10 cellular contexts compared by ENCODE assay signal in the genomic region with DNA sequence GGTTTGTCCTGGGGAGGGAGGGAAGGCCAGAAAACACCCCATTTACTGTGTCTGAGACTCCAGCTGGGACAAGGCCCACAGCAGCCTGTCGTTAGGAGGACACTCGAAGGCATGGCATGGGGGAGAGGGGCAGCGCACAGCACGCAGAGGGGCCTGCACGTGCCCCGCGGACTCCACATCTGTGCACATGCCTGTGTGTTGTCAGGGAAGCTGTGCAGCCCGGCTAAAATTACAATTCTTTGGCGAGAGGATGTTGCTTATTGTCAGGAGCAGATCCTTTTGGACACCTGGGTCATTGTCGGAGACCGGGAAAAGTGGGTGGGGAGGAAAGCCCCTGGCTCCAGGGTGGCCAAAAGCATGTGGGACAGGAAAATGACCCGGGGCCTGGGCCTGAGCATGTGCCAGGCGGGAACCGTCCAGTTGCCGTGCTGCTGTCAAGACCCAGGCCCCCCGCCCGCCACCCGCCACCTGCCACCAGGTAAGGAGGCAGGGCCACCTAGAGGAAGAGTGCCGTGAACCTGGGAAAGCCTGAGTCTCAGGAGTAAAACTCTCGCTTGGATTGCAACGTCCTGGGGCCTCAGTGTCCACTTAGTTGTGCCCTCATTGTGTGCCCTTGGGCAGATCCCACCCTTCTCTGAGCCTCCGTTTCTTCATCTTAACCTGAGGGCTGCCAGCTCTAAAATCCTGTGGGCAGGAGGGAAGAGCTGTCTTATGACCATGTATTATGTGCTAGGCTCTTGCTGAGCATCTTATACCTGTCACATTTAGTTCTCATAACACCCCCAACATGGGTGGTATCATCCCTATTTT. TPM values are rescaled to one million over a fixed set of nuclear protein-coding genes. Genes with fewer than 3 reads are reported as not detected.
DNase-seq lines count a peak whose midpoint lies in the region; ATAC-seq, FAIRE-seq and TF ChIP-seq lines count a peak whose summit lies in the region.
"Had no signal": no experiment of that assay in that cellular context is flagged by ENCODE, and none has a peak within 500 bp of the region (broad histone marks: within the 10 kb centered on the region; RNA-seq: fewer than 3 reads in every experiment).

No MANE protein-coding gene starts in this region.

- H3K27me3 ChIP-seq in HepG2 (ENCODE audit: control insufficient read depth in 1 of 2, insufficient read depth in 2 of 2, low read length in 2 of 2): peaks cover 7 to 19% of the 10 kb centered on the region in 2 experiments; a peak in 4 of 5 replicates
- no peaks in the 10 kb centered on the region for H3K27me3 ChIP-seq in right lobe of liver
- peaks cover 8% of the 10 kb centered on the region for H3K27me3 ChIP-seq in neural progenitor cell
- no peaks in the 10 kb centered on the region for H3K27me3 ChIP-seq in vagina

- H3F3A ChIP-seq in neural progenitor cell (ENCODE audit: low read depth): no peaks in the 10 kb centered on the region

- TF ChIP-seq EP300 in HepG2 (IDR thresholded peaks at IDR 0.05; ENCODE audit: low read depth in 2 of 2, low read length in 2 of 2) (no peak), HepG2 (CRISPR knock-in tag; IDR thresholded peaks at IDR 0.05; ENCODE audit: borderline replicate concordance) (no peak)

- in situ Hi-C loops in HepG2 (cut with HindIII; ENCODE audit: extremely low pct_ligation_motif_present, low pct_unique_long_range_greater_than_20kb): no loop called here

- TF ChIP-seq POLR2A in HepG2 (IDR thresholded peaks at IDR 0.05; ENCODE audit: insufficient read depth in 1 of 2, low read depth in 2 of 2, low read length in 2 of 2): no peak
- no peak for TF ChIP-seq POLR2A in right lobe of liver (IDR thresholded peaks at IDR 0.05)
- TF ChIP-seq POLR2A in vagina (IDR thresholded peaks at IDR 0.05): no peak

- H4K20me1 ChIP-seq in HepG2 (ENCODE audit: insufficient read depth, low read length): no peaks in the 10 kb centered on the region
- no peaks in the 10 kb centered on the region for H4K20me1 ChIP-seq in neural progenitor cell (ENCODE audit: low read depth)

- intact Hi-C loops in HepG2 (cut with micrococcal nuclease; ENCODE audit: unreplicated experiment) (no loop called here), right lobe of liver (cut with DNase I) (no loop called here), vagina (cut with DNase I) (no loop called here)

- WGBS in HepG2 (ENCODE audit: low lambda C conversion rate): 46% methylated on average over 14 of the region's 22 CpGs
- WGBS in right lobe of liver (ENCODE audit: insufficient coverage, low coverage, low lambda C conversion rate, missing lambda C conversion rate): 100% methylated on average over 1 of the region's 22 CpGs

- no peak for DNase-seq in HepG2 (ENCODE audit: low spot score)
- no peak for DNase-seq in right lobe of liver
- DNase-seq in dermis blood vessel endothelial cell: peak; percentile 33
- no peak for DNase-seq in neural progenitor cell (ENCODE audit: low spot score)
- DNase-seq in vagina (ENCODE audit: extremely low spot score in 2 of 2): no peak
- DNase-seq in NCI-H1417 treated with DMSO at 0.1 percent for 48 hours (lab: John Stamatoyannopoulos, UW): no peak
- DNase-seq in mucosa of gallbladder (ENCODE audit: low spot score): no peak

- POLR2A ChIA-PET in HepG2 (lab: Yijun Ruan, JAX): interaction anchor here (0.9 to 1.1 kb wide), 2 partner anchors 85 to 426 kb away, joined by 3 to 4 read pairs; a partner anchor contains a TSS

- H3K9me3 ChIP-seq in HepG2 (ENCODE audit: low read length) (no peaks in the 10 kb centered on the region), right lobe of liver (no peaks in the 10 kb centered on the region), neural progenitor cell (ENCODE audit: low read depth) (no peaks in the 10 kb centered on the region), vagina (no peaks in the 10 kb centered on the region)

- peak overlapping the region; percentile 60 for H3K27ac Mint-ChIP-seq in neural progenitor cell

- ATAC-seq in HepG2 (no peak), right lobe of liver (no peak), GM18519 (IDR thresholded peaks at IDR 0.05; ENCODE audit: low FRiP score, unreplicated experiment) (no peak)

- H3K9ac ChIP-seq in HepG2 (ENCODE audit: insufficient read depth, low read depth, low read length) (no peak overlapping the region), neural progenitor cell (no peak overlapping the region)

- H3K36me3 Mint-ChIP-seq in neural progenitor cell: no peaks in the 10 kb centered on the region

- H3K4me1 ChIP-seq in HepG2 (ENCODE audit: insufficient read depth, low read length) (peaks cover 42% of the 10 kb centered on the region), right lobe of liver (peaks cover 0 to 20% (median 8%) of the 10 kb centered on the region in 4 donors), neural progenitor cell (peaks cover 4% of the 10 kb centered on the region), vagina (peaks cover 100% of the 10 kb centered on the region)

- no peak overlapping the region for H3K27ac ChIP-seq in HepG2 (ENCODE audit: extremely low read length, insufficient read depth, low read length)
- no peak overlapping the region for H3K27ac ChIP-seq in right lobe of liver
- H3K27ac ChIP-seq in neural progenitor cell: no peak overlapping the region
- H3K27ac ChIP-seq in vagina: peak overlapping the region; percentile 99

- H3K27me3 Mint-ChIP-seq in neural progenitor cell (ENCODE audit: insufficient read depth, low read depth): peaks cover 12% of the 10 kb centered on the region

- H3K4me3 ChIP-seq in HepG2 (replicated peaks in 1 of 3; ENCODE audit: insufficient read depth in 1 of 3, low read depth in 2 of 3, low read length in 3 of 3): no peak overlapping the region
- no peak overlapping the region for H3K4me3 ChIP-seq in right lobe of liver
- H3K4me3 ChIP-seq in neural progenitor cell: no peak overlapping the region
- peak overlapping the region in 1 of 2 donors; percentile 2 for H3K4me3 ChIP-seq in vagina

- H3K4me3 Mint-ChIP-seq in neural progenitor cell: no peak overlapping the region

- H2AFZ ChIP-seq in HepG2 (ENCODE audit: low read length): no peak overlapping the region
- H2AFZ ChIP-seq in neural progenitor cell (replicated peaks): no peak overlapping the region

- H3K79me2 ChIP-seq in HepG2 (ENCODE audit: insufficient read depth, low read length) (no peaks in the 10 kb centered on the region), neural progenitor cell (ENCODE audit: low read depth) (no peaks in the 10 kb centered on the region)

- BruUV-seq in HepG2 (replicated peaks; lab: Mats Ljungman, UMichigan): no TSS peak

- no peak for FAIRE-seq in HepG2 (lab: Jason Lieb, UNC)
- FAIRE-seq: D721Med had no signal

- no peak for TF ChIP-seq RAD21 in HepG2 (CRISPR knock-in tag; IDR thresholded peaks at IDR 0.05)

- H3K36me3 ChIP-seq in HepG2 (replicated peaks in 1 of 2; ENCODE audit: control insufficient read depth in 1 of 2, insufficient read depth in 2 of 2, low read length in 2 of 2): no peaks in the 10 kb centered on the region
- H3K36me3 ChIP-seq in right lobe of liver: no peaks in the 10 kb centered on the region
- H3K36me3 ChIP-seq in neural progenitor cell: no peaks in the 10 kb centered on the region
- peaks cover 0 to 7% of the 10 kb centered on the region in 2 donors for H3K36me3 ChIP-seq in vagina

- no peak overlapping the region for H3K4me2 ChIP-seq in HepG2 (ENCODE audit: low read depth, low read length)
- H3K4me2 ChIP-seq in neural progenitor cell: no peak overlapping the region

- TF ChIP-seq CTCF in HepG2 (CRISPR knock-in tag; IDR thresholded peaks at IDR 0.05): no peak
- no peak for TF ChIP-seq CTCF in right lobe of liver (IDR thresholded peaks at IDR 0.05)
- no peak for TF ChIP-seq CTCF in neural progenitor cell (IDR thresholded peaks at IDR 0.05)
- TF ChIP-seq CTCF in vagina (IDR thresholded peaks at IDR 0.05): no peak

- H3K9me3 Mint-ChIP-seq in neural progenitor cell: no peaks in the 10 kb centered on the region

- CTCF ChIA-PET in HepG2 (lab: Yijun Ruan, JAX; ENCODE audit: low intra/inter-chr PET ratio, low total read pairs): no interaction called here

- peaks cover 18% of the 10 kb centered on the region for H3K4me1 Mint-ChIP-seq in neural progenitor cell

RNA-seq across cellular contexts. Expression of a gene that starts 7.2 kb away (rescaled TPM):
- 0.36 and 0.44 TPM in 2 replicates for total RNA-seq in HepG2 (2016; rRNA removed; fragmentation: Illumina TruSeq; extraction: Trizol)
- 0.26 TPM in 1 of 2 replicates, not detected in the other for total RNA-seq in HepG2 (2016; cell fraction: cytosol; rRNA removed; fragmentation: Illumina TruSeq; extraction: Trizol; ENCODE audit: low read depth)
- total RNA-seq in HepG2 (2016; cell fraction: insoluble cytoplasmic fraction; rRNA removed; fragmentation: Illumina TruSeq; extraction: Trizol): 0.41 TPM in 1 of 2 replicates, not detected in the other
- total RNA-seq in HepG2 (2016; cell fraction: membrane; rRNA removed; fragmentation: Illumina TruSeq; extraction: Trizol): 0.14 TPM in 1 of 2 replicates, not detected in the other
- 0.16 and 0.19 TPM in 2 replicates for total RNA-seq in HepG2 (2016; cell fraction: nucleus; rRNA removed; fragmentation: Illumina TruSeq; extraction: Trizol)
- 3.2 and 3.8 TPM in 2 replicates for polyA plus RNA-seq in HepG2 (2011; rRNA removed)
- 2.2 and 3.9 TPM in 2 replicates for polyA plus RNA-seq in HepG2 (2011; cell fraction: cytosol; rRNA removed)
- polyA plus RNA-seq in HepG2 (2011; cell fraction: nucleus; rRNA removed): 2.1 and 3.3 TPM in 2 replicates
- polyA plus RNA-seq in HepG2 (2012): 0.35 and 0.81 TPM in 2 replicates
- 0.18 and 0.35 TPM in 2 replicates for polyA plus RNA-seq in HepG2 (2016; cell fraction: cytosol; fragmentation: Illumina TruSeq; extraction: Trizol; ENCODE audit: low read depth)
- 0.23 TPM in 1 of 2 replicates, not detected in the other for polyA plus RNA-seq in HepG2 (2016; cell fraction: insoluble cytoplasmic fraction; fragmentation: Illumina TruSeq; extraction: Trizol; ENCODE audit: low read depth)
- polyA plus RNA-seq in HepG2 (2016; cell fraction: membrane; fragmentation: Illumina TruSeq; extraction: Trizol; ENCODE audit: low read depth): 0.14 and 0.38 TPM in 2 replicates
- polyA plus RNA-seq in HepG2 (2016; cell fraction: nucleus; fragmentation: Illumina TruSeq; extraction: Trizol; ENCODE audit: insufficient read depth, low read depth): 0.32 and 1.1 TPM in 2 replicates
- polyA minus RNA-seq in HepG2 (2011; rRNA and poly(A)+ RNA removed; ENCODE audit: low replicate concordance): 4.6 and 6.5 TPM in 2 replicates
- 3.0 and 4.5 TPM in 2 replicates for polyA minus RNA-seq in HepG2 (2011; cell fraction: cytosol; rRNA and poly(A)+ RNA removed)
- 1.9 and 2.3 TPM in 2 replicates for polyA minus RNA-seq in HepG2 (2011; cell fraction: nucleus; rRNA and poly(A)+ RNA removed)
- total RNA-seq in right lobe of liver: 10 to 100 TPM in 3 of 6 experiments, 1 to 10 TPM in 3; 6.1 to 17.1 (median 10.1) TPM
- total RNA-seq in dermis blood vessel endothelial cell: 25.1 and 42.2 TPM in 2 replicates
- total RNA-seq in neural progenitor cell (ENCODE audit: low replicate concordance): 0.46 TPM in 1 of 2 replicates, not detected in the other
- total RNA-seq in vagina: 96.5 TPM
- 83.9 TPM for total RNA-seq in mucosa of gallbladder

RNA-seq across cellular contexts. Expression of a gene that starts 46.5 kb away (rescaled TPM):
- not detected in 2 replicates for total RNA-seq in HepG2 (2016; rRNA removed; fragmentation: Illumina TruSeq; extraction: Trizol)
- not detected in 2 replicates for total RNA-seq in HepG2 (2016; cell fraction: cytosol; rRNA removed; fragmentation: Illumina TruSeq; extraction: Trizol; ENCODE audit: low read depth)
- total RNA-seq in HepG2 (2016; cell fraction: insoluble cytoplasmic fraction; rRNA removed; fragmentation: Illumina TruSeq; extraction: Trizol): not detected in 2 replicates
- total RNA-seq in HepG2 (2016; cell fraction: membrane; rRNA removed; fragmentation: Illumina TruSeq; extraction: Trizol): not detected in 2 replicates
- total RNA-seq in HepG2 (2016; cell fraction: nucleus; rRNA removed; fragmentation: Illumina TruSeq; extraction: Trizol): not detected in 2 replicates
- polyA plus RNA-seq in HepG2 (2011; rRNA removed): not detected in 2 replicates
- not detected in 2 replicates for polyA plus RNA-seq in HepG2 (2011; cell fraction: cytosol; rRNA removed)
- polyA plus RNA-seq in HepG2 (2011; cell fraction: nucleus; rRNA removed): not detected in 2 replicates
- not detected in 2 replicates for polyA plus RNA-seq in HepG2 (2012)
- polyA plus RNA-seq in HepG2 (2016; cell fraction: cytosol; fragmentation: Illumina TruSeq; extraction: Trizol; ENCODE audit: low read depth): not detected in 2 replicates
- polyA plus RNA-seq in HepG2 (2016; cell fraction: insoluble cytoplasmic fraction; fragmentation: Illumina TruSeq; extraction: Trizol; ENCODE audit: low read depth): not detected in 2 replicates
- not detected in 2 replicates for polyA plus RNA-seq in HepG2 (2016; cell fraction: membrane; fragmentation: Illumina TruSeq; extraction: Trizol; ENCODE audit: low read depth)
- not detected in 2 replicates for polyA plus RNA-seq in HepG2 (2016; cell fraction: nucleus; fragmentation: Illumina TruSeq; extraction: Trizol; ENCODE audit: insufficient read depth, low read depth)
- not detected in 2 replicates for polyA minus RNA-seq in HepG2 (2011; rRNA and poly(A)+ RNA removed; ENCODE audit: low replicate concordance)
- not detected in 2 replicates for polyA minus RNA-seq in HepG2 (2011; cell fraction: cytosol; rRNA and poly(A)+ RNA removed)
- not detected in 2 replicates for polyA minus RNA-seq in HepG2 (2011; cell fraction: nucleus; rRNA and poly(A)+ RNA removed)
- total RNA-seq in right lobe of liver: under 1 TPM in 1 of 6 experiments, not detected in 5; 0.05 TPM
- total RNA-seq in dermis blood vessel endothelial cell: under 0.01 and 0.05 TPM in 2 replicates
- total RNA-seq in neural progenitor cell (ENCODE audit: low replicate concordance): 0.39 and 1.5 TPM in 2 replicates
- total RNA-seq in vagina: 0.49 TPM
- 0.06 TPM for total RNA-seq in mucosa of gallbladder
- total RNA-seq: HT1080 had no signal
